ENCODE assay signal across 10 cellular contexts in genomic region chr11:86559311-86559945, GRCh38.
DNase-seq lines count a peak whose midpoint lies in the region; ATAC-seq and TF ChIP-seq lines count a peak whose summit lies in the region.
"Had no signal": no experiment of that assay in that cellular context is flagged by ENCODE, and none has a peak within 500 bp of the region (broad histone marks: within the 10 kb centered on the region; RNA-seq: fewer than 3 reads in every experiment).

No MANE protein-coding gene starts in this region.

- WGBS in transverse colon (ENCODE audit: low coverage in 1 of 2), 2 donors, result 47 to 75% methylated on average over 3 to 7 of the region's 7 CpGs

- H3K27ac ChIP-seq in epithelial cell of prostate (peak overlapping the region; percentile 28), transverse colon (peak overlapping the region; percentile 37 to 60 (median 42))

- no peak for TF ChIP-seq CTCF in transverse colon (IDR thresholded peaks at IDR 0.05)
- TF ChIP-seq CTCF in GM10248 (IDR thresholded peaks at IDR 0.05; ENCODE audit: control extremely low read depth, extremely low read depth, low read depth, missing control alignments), result no peak

- H3K4me3 ChIP-seq in MG63, result no peak overlapping the region
- no peak overlapping the region for H3K4me3 ChIP-seq in transverse colon

- in situ Hi-C loops in transverse colon (cut with MboI; ENCODE audit: low pct_ligation_motif_present in 1 of 4, low pct_unique_long_range_greater_than_20kb in 1 of 4, low sequenced_read_pairs in 3 of 4), result no loop called here

- H3K4me1 ChIP-seq in transverse colon, result peaks cover 0 to 16% (median 9%) of the 10 kb centered on the region in 4 donors

- TF ChIP-seq POLR2A in transverse colon (IDR thresholded peaks at IDR 0.05), result no peak

- POLR2A ChIA-PET in GM10248 (lab: Yijun Ruan, JAX), result interaction anchor here (0.6 kb wide), 1 partner anchor 912 kb away, joined by 3 read pairs; the partner anchor contains the start of gene TMEM126A

- H3K27me3 ChIP-seq in MG63 (no peaks in the 10 kb centered on the region), transverse colon (no peaks in the 10 kb centered on the region)

- TF ChIP-seq EP300 in transverse colon (IDR thresholded peaks at IDR 0.05; ENCODE audit: low read depth), result no peak

- no peak for ATAC-seq in HG02759 (IDR thresholded peaks at IDR 0.05; ENCODE audit: unreplicated experiment)
- ATAC-seq in GM19395 (IDR thresholded peaks at IDR 0.05; ENCODE audit: unreplicated experiment), result no peak

- no peaks in the 10 kb centered on the region for H3K36me3 ChIP-seq in MG63
- no peaks in the 10 kb centered on the region for H3K36me3 ChIP-seq in transverse colon

- peak; percentile 49 for DNase-seq in MG63
- DNase-seq in epithelial cell of prostate (ENCODE audit: low read depth, low spot score), result no peak
- DNase-seq in medulla oblongata (ENCODE audit: extremely low spot score), result peak; percentile 34
- no peak for DNase-seq in transverse colon
- no peak for DNase-seq in globus pallidus (ENCODE audit: low spot score)
- DNase-seq in GM10248 (ENCODE audit: extremely low spot score), result no peak
- DNase-seq: H7, Kasumi-1 had no signal

- H3K9me3 ChIP-seq in MG63, result no peaks in the 10 kb centered on the region
- H3K9me3 ChIP-seq in transverse colon, result no peaks in the 10 kb centered on the region

- CTCF ChIA-PET in GM10248 (lab: Yijun Ruan, JAX), result interaction anchor here (0.7 to 1.5 kb wide), 2 partner anchors 9 to 26 kb away, joined by 3 read pairs; no protein-coding TSS in a partner anchor

- intact Hi-C loops in transverse colon (cut with DNase I; ENCODE audit: low total_unique reads), result no loop called here

Comparison
In these comparisons a context has a peak if more than half of its experiments do, and no peak if none do; other contexts are left out.
1. DNase-seq: peak in MG63 (single experiment) and medulla oblongata (single experiment); none in epithelial cell of prostate (single experiment), transverse colon (single experiment), globus pallidus (single experiment) and GM10248 (single experiment).